11 cellular contexts compared by ENCODE assay signal in the genomic region with DNA sequence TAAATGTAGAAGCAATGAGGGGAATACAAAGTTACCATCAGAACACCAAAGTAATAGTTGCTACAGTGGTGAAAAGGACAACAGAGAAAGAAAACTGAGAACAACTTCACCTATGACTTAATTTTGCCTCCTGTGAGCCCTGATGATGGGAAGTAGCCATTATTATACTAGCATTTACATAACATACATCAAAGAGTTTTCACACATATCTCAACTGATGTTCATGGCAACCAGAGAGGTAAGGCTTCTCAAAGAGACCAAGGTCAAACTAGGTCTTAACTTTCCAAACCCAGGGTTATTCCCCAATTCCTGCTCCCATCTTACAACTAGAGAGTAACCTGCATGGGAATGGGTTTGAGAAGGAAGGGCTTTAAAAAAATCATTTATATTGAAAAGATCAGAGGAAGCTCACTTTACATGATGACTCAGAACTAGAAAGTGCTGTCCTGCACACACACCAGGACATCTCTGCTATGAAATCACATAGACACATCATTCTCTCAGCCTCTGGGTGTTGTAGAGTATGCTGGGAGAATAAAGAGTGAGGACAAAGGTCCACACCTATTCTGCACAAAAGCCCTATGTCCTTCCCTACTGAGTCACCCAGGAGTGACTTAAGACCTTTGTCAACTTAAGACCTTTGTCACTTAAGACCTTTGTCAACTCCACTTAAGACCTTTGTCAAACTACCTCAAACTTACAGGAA.
DNase-seq lines count a peak whose midpoint lies in the region; ATAC-seq and TF ChIP-seq lines count a peak whose summit lies in the region.
"Had no signal": no experiment of that assay in that cellular context is flagged by ENCODE, and none has a peak within 500 bp of the region (broad histone marks: within the 10 kb centered on the region; RNA-seq: fewer than 3 reads in every experiment).

No MANE protein-coding gene starts in this region.

- peaks cover 33% of the 10 kb centered on the region for H3K27me3 Mint-ChIP-seq in activated CD4-positive, alpha-beta T cell treated with anti-CD3 and anti-CD28 coated beads, Interleukin-2, amount 10 ng/mL, durations not matched to agents 7 days and 5 days
- H3K27me3 Mint-ChIP-seq: type B pancreatic cell had no signal

- peak; percentile 58 for ATAC-seq in stimulated activated naive CD8-positive, alpha-beta T cell treated with anti-CD3 and anti-CD28 coated beads, Interleukin-15, Interleukin-2, amounts not matched to agents 100 U/mL and 50 U/mL, for 24 hours

- TF ChIP-seq CTCF in choroid plexus epithelial cell (conservative IDR thresholded peaks at IDR 0.05; ENCODE audit: low read depth, low read length), result no peak

- DNase-seq in activated CD4-positive, alpha-beta T cell treated with anti-CD3 and anti-CD28 coated beads, Interleukin-2, amount 10 ng/mL, durations not matched to agents 7 days and 5 days, result peak; percentile 20
- no peak for DNase-seq in activated CD4-positive, alpha-beta T cell treated with anti-CD3 and anti-CD28 coated beads for 48 hours
- DNase-seq in LHCN-M2 (ENCODE audit: low read depth) (peak; percentile 61), choroid plexus epithelial cell (ENCODE audit: low read depth) (peak; percentile 68), cerebellar nuclear complex (lab: John Stamatoyannopoulos, UW) (no peak), GF-D8 (lab: John Stamatoyannopoulos, UW) (no peak), NCI-H748 (lab: John Stamatoyannopoulos, UW; ENCODE audit: unreplicated experiment) (no peak)
- DNase-seq in stimulated activated naive CD8-positive, alpha-beta T cell treated with anti-CD3 and anti-CD28 coated beads, Interleukin-15, Interleukin-2, amounts not matched to agents 100 U/mL and 50 U/mL, for 24 hours, result no peak
- DNase-seq: Calu3 had no signal

- H3K4me1 Mint-ChIP-seq in activated CD4-positive, alpha-beta T cell treated with anti-CD3 and anti-CD28 coated beads, Interleukin-2, amount 10 ng/mL, durations not matched to agents 7 days and 5 days, result peaks cover 37% of the 10 kb centered on the region

- H3K36me3 Mint-ChIP-seq in activated CD4-positive, alpha-beta T cell treated with anti-CD3 and anti-CD28 coated beads, Interleukin-2, amount 10 ng/mL, durations not matched to agents 7 days and 5 days (ENCODE audit: low read depth), result no peaks in the 10 kb centered on the region
- H3K36me3 Mint-ChIP-seq: type B pancreatic cell had no signal

- CTCF ChIA-PET in activated CD4-positive, alpha-beta T cell treated with anti-CD3 and anti-CD28 coated beads, Interleukin-2, amount 10 ng/mL, durations not matched to agents 7 days and 5 days (lab: Charles Lee), result no interaction called here

- H3K4me3 Mint-ChIP-seq in activated CD4-positive, alpha-beta T cell treated with anti-CD3 and anti-CD28 coated beads, Interleukin-2, amount 10 ng/mL, durations not matched to agents 7 days and 5 days, result no peak overlapping the region
- H3K4me3 Mint-ChIP-seq: type B pancreatic cell had no signal

- POLR2A ChIA-PET in activated CD4-positive, alpha-beta T cell treated with anti-CD3 and anti-CD28 coated beads, Interleukin-2, amount 10 ng/mL, durations not matched to agents 7 days and 5 days (lab: Charles Lee), result no interaction called here

- no peaks in the 10 kb centered on the region for H3K9me3 Mint-ChIP-seq in activated CD4-positive, alpha-beta T cell treated with anti-CD3 and anti-CD28 coated beads, Interleukin-2, amount 10 ng/mL, durations not matched to agents 7 days and 5 days
- H3K9me3 Mint-ChIP-seq: type B pancreatic cell had no signal

- H3K27ac Mint-ChIP-seq in activated CD4-positive, alpha-beta T cell treated with anti-CD3 and anti-CD28 coated beads, Interleukin-2, amount 10 ng/mL, durations not matched to agents 7 days and 5 days, result no peak overlapping the region
- H3K27ac Mint-ChIP-seq: type B pancreatic cell had no signal

- no peak overlapping the region for H3K4me3 ChIP-seq in choroid plexus epithelial cell (ENCODE audit: low read depth, low read length)
- H3K4me3 ChIP-seq: skin epidermis had no signal

Comparison
In these comparisons a context has a peak if more than half of its experiments do, and no peak if none do; other contexts are left out.
1. DNase-seq: peak in activated CD4-positive, alpha-beta T cell treated with anti-CD3 and anti-CD28 coated beads, Interleukin-2, amount 10 ng/mL, durations not matched to agents 7 days and 5 days (single experiment), LHCN-M2 (single experiment) and choroid plexus epithelial cell (single experiment); none in activated CD4-positive, alpha-beta T cell treated with anti-CD3 and anti-CD28 coated beads for 48 hours (single experiment), stimulated activated naive CD8-positive, alpha-beta T cell treated with anti-CD3 and anti-CD28 coated beads, Interleukin-15, Interleukin-2, amounts not matched to agents 100 U/mL and 50 U/mL, for 24 hours (single experiment), cerebellar nuclear complex (0 of 2), GF-D8 (single experiment) and NCI-H748 (single experiment).